ENCODE assay signal across 1 cellular context in genomic region chr2:217331577-217332139, GRCh38.
TF ChIP-seq lines count a peak whose summit lies in the region.

No MANE protein-coding gene starts in this region.

TF ChIP-seq in HepG2, 621 proteins besides CTCF, POLR2A, EP300 and RAD21 (continued from another document and continues in another):
- TF ChIP-seq CEBPZ (IDR thresholded peaks at IDR 0.05; ENCODE audit: low read length) (no peak; the same call in 1 of the 2 replicates), KDM6A (CRISPR knock-in tag; IDR thresholded peaks at IDR 0.05; ENCODE audit: low read depth) (peak; percentile 93), TFDP2 (CRISPR knock-in tag; IDR thresholded peaks at IDR 0.05) (peak; percentile 61; the same call in 1 of the 2 replicates), HOXA9 (CRISPR knock-in tag; IDR thresholded peaks at IDR 0.05; ENCODE audit: borderline replicate concordance) (no peak), ZNF335 (CRISPR knock-in tag; IDR thresholded peaks at IDR 0.05) (peak; percentile 86), RXRA (CRISPR knock-in tag; IDR thresholded peaks at IDR 0.05) (peak; percentile 81; the same call in 1 of the 2 replicates), MIER3 (CRISPR knock-in tag; IDR thresholded peaks at IDR 0.05; ENCODE audit: borderline replicate concordance) (peak; percentile 98), KAT8 (CRISPR knock-in tag; IDR thresholded peaks at IDR 0.05) (peak; percentile 86), TEAD3 (CRISPR knock-in tag; optimal IDR thresholded peaks at IDR 0.05; ENCODE audit: borderline replicate concordance) (peak; percentile 99), PAX8 (CRISPR knock-in tag; IDR thresholded peaks at IDR 0.05; ENCODE audit: borderline replicate concordance) (0 out of 2 replicates have a peak, but pooled peaks have one; percentile 42), ZFP1 (CRISPR knock-in tag; IDR thresholded peaks at IDR 0.05) (peak; percentile 89), GABPA (IDR thresholded peaks at IDR 0.05; ENCODE audit: low read depth, low read length) (no peak), GABPA (CRISPR knock-in tag; IDR thresholded peaks at IDR 0.05; ENCODE audit: low read depth) (0 out of 2 replicates have a peak, but pooled peaks have one; percentile 50), ZNF263 (CRISPR knock-in tag; IDR thresholded peaks at IDR 0.05) (peak; percentile 54; the same call in 1 of the 2 replicates), IKZF5 (CRISPR knock-in tag; IDR thresholded peaks at IDR 0.05) (peak; percentile 99), BCL6 (CRISPR knock-in tag; IDR thresholded peaks at IDR 0.05) (peak; percentile 96), GATAD1 (CRISPR knock-in tag; IDR thresholded peaks at IDR 0.05) (peak; percentile 71), GATAD2A (CRISPR knock-in tag; IDR thresholded peaks at IDR 0.05) (peak; percentile 98), HNRNPK (IDR thresholded peaks at IDR 0.05; ENCODE audit: low read depth, low read length, poor library complexity, severe bottlenecking) (no peak), STAT6 (CRISPR knock-in tag; IDR thresholded peaks at IDR 0.05; ENCODE audit: borderline replicate concordance) (peak; percentile 91), NRL (CRISPR knock-in tag; IDR thresholded peaks at IDR 0.05; ENCODE audit: borderline replicate concordance) (no peak), GFI1 (CRISPR knock-in tag; IDR thresholded peaks at IDR 0.05; ENCODE audit: borderline replicate concordance) (peak; percentile 96), BORCS8-MEF2B (CRISPR knock-in tag; IDR thresholded peaks at IDR 0.05) (peak; percentile 88; the same call in 1 of the 2 replicates), SETDB1 (CRISPR knock-in tag; IDR thresholded peaks at IDR 0.05; ENCODE audit: borderline replicate concordance) (no peak), ZSCAN21 (CRISPR knock-in tag; IDR thresholded peaks at IDR 0.05; ENCODE audit: borderline replicate concordance) (0 out of 2 replicates have a peak, but pooled peaks have one; percentile 55), HMG20B (CRISPR knock-in tag; conservative IDR thresholded peaks at IDR 0.05) (peak; percentile 64; the same call in 1 of the 2 replicates), ATF4 (CRISPR knock-in tag; IDR thresholded peaks at IDR 0.05) (peak in 1 of 2 experiments; percentile 72; a peak in 2 of 4 replicates), ZSCAN31 (CRISPR knock-in tag; IDR thresholded peaks at IDR 0.05; ENCODE audit: low read depth) (peak; percentile 85), TFE3 (CRISPR knock-in tag; IDR thresholded peaks at IDR 0.05) (peak; percentile 79; the same call in 1 of the 2 replicates), XRCC5 (optimal IDR thresholded peaks at IDR 0.05; ENCODE audit: low read length) (peak; percentile 57), DMAP1 (CRISPR knock-in tag; IDR thresholded peaks at IDR 0.05) (no peak), TOPORS (CRISPR knock-in tag; IDR thresholded peaks at IDR 0.05) (0 out of 2 replicates have a peak, but pooled peaks have one; percentile 40), HNF1A (IDR thresholded peaks at IDR 0.05; ENCODE audit: low read depth) (no peak; the same call in 1 of the 2 replicates), HNF1A (CRISPR knock-in tag; IDR thresholded peaks at IDR 0.05; ENCODE audit: borderline replicate concordance) (peak; percentile 75; the same call in 1 of the 2 replicates), HBP1 (CRISPR knock-in tag; IDR thresholded peaks at IDR 0.05; ENCODE audit: low read depth) (no peak), KDM2A (CRISPR knock-in tag; IDR thresholded peaks at IDR 0.05; ENCODE audit: borderline replicate concordance, low read depth) (peak; percentile 67), ARID4A (CRISPR knock-in tag; IDR thresholded peaks at IDR 0.05; ENCODE audit: borderline replicate concordance) (peak; percentile 70; the same call in 1 of the 2 replicates), ONECUT2 (CRISPR knock-in tag; IDR thresholded peaks at IDR 0.05) (peak; percentile 57)
